Comparison of ENCODE assay signal across 21 cellular contexts in genomic region chr7:12032146-12032545, GRCh38.
DNase-seq lines count a peak whose midpoint lies in the region; ATAC-seq, FAIRE-seq and TF ChIP-seq lines count a peak whose summit lies in the region.
"Had no signal": no experiment of that assay in that cellular context is flagged by ENCODE, and none has a peak within 500 bp of the region (broad histone marks: within the 10 kb centered on the region; RNA-seq: fewer than 3 reads in every experiment).

No MANE protein-coding gene starts in this region.

- no peak overlapping the region for H4K8ac ChIP-seq in trophoblast cell (ENCODE audit: low read depth, low read length)

- no peak overlapping the region for H3K14ac ChIP-seq in trophoblast cell (ENCODE audit: low read length)

- H3K36me3 ChIP-seq in trophoblast cell (ENCODE audit: control insufficient read depth in 1 of 2, insufficient read depth in 2 of 2, low read length in 2 of 2), result no peaks in the 10 kb centered on the region
- no peaks in the 10 kb centered on the region for H3K36me3 ChIP-seq in hepatocyte (replicated peaks; ENCODE audit: insufficient read depth, low read depth)
- H3K36me3 ChIP-seq: brain microvascular endothelial cell had no signal

- H2AK5ac ChIP-seq in trophoblast cell (ENCODE audit: low read length), result no peak overlapping the region

- no peak overlapping the region for H3K18ac ChIP-seq in trophoblast cell (ENCODE audit: low read length)

- no peak for ATAC-seq in HG02623 (IDR thresholded peaks at IDR 0.05; ENCODE audit: unreplicated experiment)
- ATAC-seq: K562 had no signal

- TF ChIP-seq CTCF in hepatocyte (IDR thresholded peaks at IDR 0.05; ENCODE audit: poor library complexity), result no peak

- FAIRE-seq in H54 (lab: Jason Lieb, UNC) (peak; percentile 98), RCC 7860 (lab: Jason Lieb, UNC) (no peak)
- FAIRE-seq: D721Med, GM12891, K562, urothelium cell line had no signal

- H3K4me3 ChIP-seq in trophoblast cell (ENCODE audit: low read depth, low read length), result no peak overlapping the region
- H3K4me3 ChIP-seq in hepatocyte, result no peak overlapping the region
- H3K4me3 ChIP-seq: K562 had no signal

- no peak overlapping the region for H3K9ac ChIP-seq in trophoblast cell (ENCODE audit: low read length)

- no peaks in the 10 kb centered on the region for H3K79me2 ChIP-seq in trophoblast cell (ENCODE audit: control insufficient read depth, insufficient read depth, low read length, poor library complexity)
- H3K79me2 ChIP-seq in hepatocyte, result no peaks in the 10 kb centered on the region

- no peak overlapping the region for H2AFZ ChIP-seq in trophoblast cell (ENCODE audit: insufficient read depth, low read length, poor library complexity)
- no peak overlapping the region for H2AFZ ChIP-seq in hepatocyte

- no CpG with 5 or more reads among the region's 1 CpG for WGBS in trophoblast cell (ENCODE audit: extremely low coverage, insufficient coverage, insufficient read length)
- WGBS in hepatocyte (ENCODE audit: low lambda C conversion rate, missing lambda C conversion rate), result 92% methylated on average over 1 of the region's 1 CpG

- no peak overlapping the region for H3K4ac ChIP-seq in trophoblast cell (ENCODE audit: low read depth, low read length)

- peaks cover 5% of the 10 kb centered on the region in 2 experiments for H3K4me1 ChIP-seq in trophoblast cell (ENCODE audit: control insufficient read depth in 1 of 2, insufficient read depth in 2 of 2, low read length in 2 of 2)
- no peaks in the 10 kb centered on the region for H3K4me1 ChIP-seq in hepatocyte (ENCODE audit: insufficient read depth)

- no peak overlapping the region for H3K23ac ChIP-seq in trophoblast cell (ENCODE audit: low read length)

- H2BK5ac ChIP-seq in trophoblast cell (ENCODE audit: low read depth, low read length, poor library complexity), result no peak overlapping the region

- H4K91ac ChIP-seq in trophoblast cell (ENCODE audit: low read depth, low read length), result no peak overlapping the region

- peaks cover 4% of the 10 kb centered on the region for H3K79me1 ChIP-seq in trophoblast cell (ENCODE audit: low read length)

- peak overlapping the region; percentile 13 for H2BK12ac ChIP-seq in trophoblast cell (ENCODE audit: low read length)

- H2BK120ac ChIP-seq in trophoblast cell (ENCODE audit: insufficient read depth, low read length, poor library complexity), result peak overlapping the region; percentile 31

- H3K27me3 ChIP-seq in trophoblast cell (ENCODE audit: insufficient read depth, low read length) (no peaks in the 10 kb centered on the region), hepatocyte (no peaks in the 10 kb centered on the region)
- H3K27me3 ChIP-seq: brain microvascular endothelial cell had no signal

- no peaks in the 10 kb centered on the region for H3K9me3 ChIP-seq in trophoblast cell (ENCODE audit: insufficient read depth, low read depth, low read length)
- H3K9me3 ChIP-seq in hepatocyte (ENCODE audit: low read depth), result no peaks in the 10 kb centered on the region

- TF ChIP-seq POLR2A in H54 (IDR thresholded peaks at IDR 0.05; ENCODE audit: low read depth, low read length), result no peak

- no peaks in the 10 kb centered on the region for H4K20me1 ChIP-seq in hepatocyte (ENCODE audit: insufficient read depth, poor library complexity, severe bottlenecking)

- H4K12ac ChIP-seq in trophoblast cell (ENCODE audit: low read depth, low read length), result no peak overlapping the region

- H3K4me2 ChIP-seq in trophoblast cell (ENCODE audit: low read length) (no peak overlapping the region), hepatocyte (no peak overlapping the region)

- no peaks in the 10 kb centered on the region for H3K9me2 ChIP-seq in hepatocyte (replicated peaks; ENCODE audit: insufficient read depth)

- H3K27ac ChIP-seq in epithelial cell of prostate, result peak overlapping the region; percentile 13
- H3K27ac ChIP-seq in trophoblast cell (ENCODE audit: low read depth, low read length), result no peak overlapping the region
- H3K27ac ChIP-seq in hepatocyte, result no peak overlapping the region
- H3K27ac ChIP-seq: brain microvascular endothelial cell, RWPE1 had no signal

- no peak for DNase-seq in H54 (ENCODE audit: insufficient read length, low spot score)
- DNase-seq in RCC 7860 (ENCODE audit: low spot score), result peak; percentile 46
- DNase-seq in epithelial cell of prostate (ENCODE audit: low read depth, low spot score), result no peak
- DNase-seq in trophoblast cell, result peak in 1 of 2 donors; percentile 50
- no peak for DNase-seq in hepatocyte (ENCODE audit: low spot score)
- DNase-seq in stimulated activated CD4-positive, alpha-beta T cell treated with anti-CD3 and anti-CD28 coated beads, Interleukin-12 subunit alpha, Interleukin-12 subunit beta, amount 100 ng/mL, for 4 hours, result no peak
- DNase-seq: activated CD4-positive, alpha-beta T cell treated with anti-CD3 and anti-CD28 coated beads, Interleukin-2, amount 50 U/mL, for 4 hours; activated naive CD4-positive, alpha-beta T cell treated with Interleukin-2 at 50 U/mL for 16 hours; HFFc6; NCI-H1417 treated with DMSO at 0.1 percent for 48 hours; NCI-H2081 treated with DMSO at 0.1 percent for 48 hours; NCI-H345; NCI-H82; stimulated activated naive CD4-positive, alpha-beta T cell treated with Interleukin-2 at 50 U/mL for 16 hours had no signal
